8 cellular contexts compared by ENCODE assay signal in genomic region chr15:88467073-88467934, GRCh38. TPM values are rescaled to one million over a fixed set of nuclear protein-coding genes. Genes with fewer than 3 reads are reported as not detected.
DNase-seq lines count a peak whose midpoint lies in the region; ATAC-seq, FAIRE-seq and TF ChIP-seq lines count a peak whose summit lies in the region.

MRPL46 (minus strand) TSS chr15:88467388; CDS start chr15:88467377, 11 bp downstream.
MRPS11 (plus strand) TSS chr15:88467708; CDS start chr15:88467718, 10 bp downstream.

- peaks cover 17% of the 10 kb centered on the region for H3K79me1 ChIP-seq in trophoblast cell (ENCODE audit: low read length)

- peak within 1 kb of the TSS; percentile 88 for H2AK5ac ChIP-seq in trophoblast cell (ENCODE audit: low read length)

- WGBS in trophoblast cell (ENCODE audit: extremely low coverage, insufficient coverage, insufficient read length) = no CpG with 5 or more reads among the region's 55 CpGs
- 0 to 1% methylated on average over 48 to 53 of the region's 55 CpGs for WGBS in tibial nerve, 2 donors

- peak within 1 kb of the TSS; percentile 79 for H3K9ac ChIP-seq in trophoblast cell (ENCODE audit: low read length)

- TF ChIP-seq EP300 in tibial nerve (IDR thresholded peaks at IDR 0.05) = peak; percentile 66 to 91

- H3K36me3 ChIP-seq in cardiac muscle cell = peaks cover 26% of the 10 kb centered on the region
- peaks cover 4 to 14% of the 10 kb centered on the region in 2 experiments for H3K36me3 ChIP-seq in trophoblast cell (ENCODE audit: control insufficient read depth in 1 of 2, insufficient read depth in 2 of 2, low read length in 2 of 2)
- H3K36me3 ChIP-seq in tibial nerve = peaks cover 0 to 38% (median 14%) of the 10 kb centered on the region in 3 donors

- H4K12ac ChIP-seq in trophoblast cell (ENCODE audit: low read depth, low read length) = peak within 1 kb of the TSS; percentile 97

- no peak for TF ChIP-seq CTCF in cardiac muscle cell (IDR thresholded peaks at IDR 0.05; ENCODE audit: low read depth, low read length)
- TF ChIP-seq CTCF in tibial nerve (IDR thresholded peaks at IDR 0.05) = peak in 2 of 5 experiments; percentile 25 to 60

- peak within 1 kb of the TSS; percentile 34 for H2BK12ac ChIP-seq in trophoblast cell (ENCODE audit: low read length)

- peak; percentile 93 for ATAC-seq in HG02763 (IDR thresholded peaks at IDR 0.05; ENCODE audit: unreplicated experiment)
- ATAC-seq in activated naive CD8-positive, alpha-beta T cell treated with anti-CD3 and anti-CD28 coated beads, Interleukin-2, amount 50 U/mL, for 24 hours = peak; percentile 83

- no peaks in the 10 kb centered on the region for H3K9me3 Mint-ChIP-seq in activated naive CD8-positive, alpha-beta T cell treated with anti-CD3 and anti-CD28 coated beads, Interleukin-2, amount 50 U/mL, for 24 hours

- peak within 1 kb of the TSS; percentile 91 for H3K27ac ChIP-seq in cardiac muscle cell
- peak within 1 kb of the TSS; percentile 69 for H3K27ac ChIP-seq in trophoblast cell (ENCODE audit: low read depth, low read length)
- peak within 1 kb of the TSS; percentile 87 to 95 (median 88) for H3K27ac ChIP-seq in tibial nerve

- H3K4ac ChIP-seq in trophoblast cell (ENCODE audit: low read depth, low read length) = peak within 1 kb of the TSS; percentile 99

- H2BK5ac ChIP-seq in trophoblast cell (ENCODE audit: low read depth, low read length, poor library complexity) = peak within 1 kb of the TSS; percentile 95

- FAIRE-seq in GM12891 (lab: Jason Lieb, UNC) = peak; percentile 81

- H3K9me3 ChIP-seq in cardiac muscle cell (ENCODE audit: low read depth) = no peaks in the 10 kb centered on the region
- H3K9me3 ChIP-seq in trophoblast cell (ENCODE audit: insufficient read depth, low read depth, low read length) = no peaks in the 10 kb centered on the region
- no peaks in the 10 kb centered on the region for H3K9me3 ChIP-seq in tibial nerve

- H2BK120ac ChIP-seq in trophoblast cell (ENCODE audit: insufficient read depth, low read length, poor library complexity) = peak within 1 kb of the TSS; percentile 95

- peak within 1 kb of the TSS; percentile 83 for H3K4me3 ChIP-seq in cardiac muscle cell
- H3K4me3 ChIP-seq in trophoblast cell (ENCODE audit: low read depth, low read length) = peak within 1 kb of the TSS; percentile 96
- peak within 1 kb of the TSS; percentile 82 to 90 (median 86) for H3K4me3 ChIP-seq in tibial nerve

- peaks cover 4% of the 10 kb centered on the region for H3K4me1 ChIP-seq in cardiac muscle cell (ENCODE audit: low read depth)
- peaks cover 8 to 15% of the 10 kb centered on the region in 2 experiments for H3K4me1 ChIP-seq in trophoblast cell (ENCODE audit: control insufficient read depth in 1 of 2, insufficient read depth in 2 of 2, low read length in 2 of 2)
- peaks cover 0 to 42% (median 21%) of the 10 kb centered on the region in 4 donors for H3K4me1 ChIP-seq in tibial nerve

- H3K18ac ChIP-seq in trophoblast cell (ENCODE audit: low read length) = peak within 1 kb of the TSS; percentile 100

- peaks cover 6% of the 10 kb centered on the region for H3K79me2 ChIP-seq in trophoblast cell (ENCODE audit: control insufficient read depth, insufficient read depth, low read length, poor library complexity)

- TF ChIP-seq POLR2A in GM12891 (IDR thresholded peaks at IDR 0.05; ENCODE audit: low read depth, low read length) (peak; percentile 89), tibial nerve (IDR thresholded peaks at IDR 0.05) (no peak)

- peak within 1 kb of the TSS; percentile 99 for H3K14ac ChIP-seq in trophoblast cell (ENCODE audit: low read length)

- H3K36me3 Mint-ChIP-seq in activated naive CD8-positive, alpha-beta T cell treated with anti-CD3 and anti-CD28 coated beads, Interleukin-2, amount 50 U/mL, for 24 hours (ENCODE audit: low read depth) = peaks cover 24% of the 10 kb centered on the region

- H3K27ac Mint-ChIP-seq in activated naive CD8-positive, alpha-beta T cell treated with anti-CD3 and anti-CD28 coated beads, Interleukin-2, amount 50 U/mL, for 24 hours = peak within 1 kb of the TSS; percentile 100

- DNase-seq in GM12891 (ENCODE audit: insufficient read length, low spot score) (peak; percentile 75), NCI-H1417 (lab: John Stamatoyannopoulos, UW) (peak; percentile 90 to 98 (median 97)), SW480 (ENCODE audit: low spot score) (peak; percentile 86), cardiac muscle cell (ENCODE audit: low read depth in 1 of 2, low spot score in 1 of 2) (peak; percentile 89 to 93), trophoblast cell (peak; percentile 81 to 94), tibial nerve (ENCODE audit: low spot score in 2 of 2) (peak; percentile 75 to 92)
- peak; percentile 91 for DNase-seq in activated naive CD8-positive, alpha-beta T cell treated with anti-CD3 and anti-CD28 coated beads, Interleukin-2, amount 50 U/mL, for 24 hours

- no peak within 1 kb of the TSS for H3K23ac ChIP-seq in trophoblast cell (ENCODE audit: low read length)

- no peak within 1 kb of the TSS for H3K4me3 Mint-ChIP-seq in activated naive CD8-positive, alpha-beta T cell treated with anti-CD3 and anti-CD28 coated beads, Interleukin-2, amount 50 U/mL, for 24 hours

- peak within 1 kb of the TSS; percentile 99 for H4K91ac ChIP-seq in trophoblast cell (ENCODE audit: low read depth, low read length)

- H2AFZ ChIP-seq in trophoblast cell (ENCODE audit: insufficient read depth, low read length, poor library complexity) = peak within 1 kb of the TSS; percentile 99

- H3K27me3 ChIP-seq in cardiac muscle cell (no peaks in the 10 kb centered on the region), trophoblast cell (ENCODE audit: insufficient read depth, low read length) (no peaks in the 10 kb centered on the region), tibial nerve (no peaks in the 10 kb centered on the region)

- H4K8ac ChIP-seq in trophoblast cell (ENCODE audit: low read depth, low read length) = peak within 1 kb of the TSS; percentile 100

- H3K4me2 ChIP-seq in trophoblast cell (ENCODE audit: low read length) = peak within 1 kb of the TSS; percentile 85

- no peaks in the 10 kb centered on the region for H3K27me3 Mint-ChIP-seq in activated naive CD8-positive, alpha-beta T cell treated with anti-CD3 and anti-CD28 coated beads, Interleukin-2, amount 50 U/mL, for 24 hours

- peaks cover 33% of the 10 kb centered on the region for H3K4me1 Mint-ChIP-seq in activated naive CD8-positive, alpha-beta T cell treated with anti-CD3 and anti-CD28 coated beads, Interleukin-2, amount 50 U/mL, for 24 hours

TF ChIP-seq in GM12891, 5 proteins besides CTCF, POLR2A, EP300 and RAD21:
- TF ChIP-seq TAF1 (IDR thresholded peaks at IDR 0.05; ENCODE audit: low read depth, low read length) = peak; percentile 95
- TF ChIP-seq POLR2AphosphoS5 (IDR thresholded peaks at IDR 0.05; ENCODE audit: low read depth, low read length) = peak; percentile 86
- TF ChIP-seq POU2F2 (IDR thresholded peaks at IDR 0.05; ENCODE audit: low read depth, low read length) = peak; percentile 33; the same call in 1 of the 2 replicates
- TF ChIP-seq SPI1 (IDR thresholded peaks at IDR 0.05; ENCODE audit: low read depth, low read length) = no peak
TF ChIP-seq in GM12891: peak in this region for 3.

RNA-seq across cellular contexts. Expression of gene MRPL46, which starts in this region (rescaled TPM):
- polyA plus RNA-seq in GM12891 (2012; ENCODE audit: low read depth, missing spikeins) = 35.6 TPM
- total RNA-seq in cardiac muscle cell = 32.9 and 34.5 TPM in 2 replicates
- 59.4 and 72.1 TPM in 2 replicates for polyA plus RNA-seq in cardiac muscle cell
- 34.0 and 34.5 TPM in 2 replicates for polyA plus RNA-seq in trophoblast cell (2013)
- 10 to 100 TPM; 17.3 to 30.2 (median 19.3) TPM for total RNA-seq in tibial nerve

RNA-seq across cellular contexts. Expression of gene MRPS11, which starts in this region (rescaled TPM):
- polyA plus RNA-seq in GM12891 (2012; ENCODE audit: low read depth, missing spikeins) = 63.3 TPM
- total RNA-seq in cardiac muscle cell = 39.3 and 45.0 TPM in 2 replicates
- 78.6 and 95.2 TPM in 2 replicates for polyA plus RNA-seq in cardiac muscle cell
- polyA plus RNA-seq in trophoblast cell (2013) = 61.6 and 62.4 TPM in 2 replicates
- 10 to 100 TPM; 22.2 to 45.4 (median 37.1) TPM for total RNA-seq in tibial nerve

Comparison
In these comparisons a context has a peak if more than half of its experiments do, and no peak if none do; other contexts are left out.
1. Peak in every context shown above with its lines: DNase-seq, ATAC-seq, H3K4me3 ChIP-seq and H3K27ac ChIP-seq.